In the genomic region with DNA sequence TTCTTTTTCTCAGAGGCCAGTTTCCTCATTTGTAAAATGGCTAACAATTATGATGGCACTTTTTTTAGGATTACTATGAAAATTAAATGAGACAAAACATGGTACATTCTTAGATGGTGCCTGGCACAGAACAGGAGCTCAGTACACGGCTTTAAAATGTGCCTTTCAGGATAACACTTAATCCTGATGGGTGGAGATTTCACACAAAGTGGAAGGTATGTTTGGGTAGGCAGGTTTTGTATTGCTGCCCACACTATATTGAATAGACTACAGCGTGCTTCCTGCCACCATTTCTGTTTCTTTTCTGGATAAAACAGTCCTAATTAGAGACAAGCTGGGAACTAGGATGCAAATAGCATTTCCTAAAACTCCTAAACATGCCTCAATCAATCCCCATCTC, we compare ENCODE assay signal across 17 cellular contexts.
"Had no signal": no experiment of that assay in that cellular context is flagged by ENCODE, and none has a peak within 500 bp of the region (broad histone marks: within the 10 kb centered on the region; RNA-seq: fewer than 3 reads in every experiment).

No MANE protein-coding gene starts in this region.

- H3K4me3 Mint-ChIP-seq: naive thymus-derived CD4-positive, alpha-beta T cell; nephron progenitor cell; stimulated activated naive B cell treated with anti-CD40 and anti-IgM and Interleukin-4, amounts not matched to agents 10 μg/mL and 1 μg/mL and 100 μg/mL, for 72 hours; stimulated activated naive CD8-positive, alpha-beta T cell treated with anti-CD3 and anti-CD28 coated beads, Interleukin-15, amount 100 ng/mL, for 72 hours had no signal

- H3K27ac ChIP-seq: heart left ventricle, neutrophil, thoracic aorta had no signal

- H3K36me3 ChIP-seq: heart left ventricle, neutrophil, thoracic aorta had no signal

- H3K9me3 Mint-ChIP-seq: naive thymus-derived CD4-positive, alpha-beta T cell; nephron progenitor cell; stimulated activated naive B cell treated with anti-CD40 and anti-IgM and Interleukin-4, amounts not matched to agents 10 μg/mL and 1 μg/mL and 100 μg/mL, for 72 hours; stimulated activated naive CD8-positive, alpha-beta T cell treated with anti-CD3 and anti-CD28 coated beads, Interleukin-15, amount 100 ng/mL, for 72 hours had no signal

- H3K36me3 Mint-ChIP-seq: stimulated activated naive B cell treated with anti-CD40 and anti-IgM and Interleukin-4, amounts not matched to agents 10 μg/mL and 1 μg/mL and 100 μg/mL, for 72 hours had no signal

- ATAC-seq: naive thymus-derived CD4-positive, alpha-beta T cell; stimulated activated naive B cell treated with anti-CD40 and anti-IgM and Interleukin-4, amounts not matched to agents 10 μg/mL and 1 μg/mL and 100 μg/mL, for 72 hours; stimulated activated naive CD8-positive, alpha-beta T cell treated with anti-CD3 and anti-CD28 coated beads, Interleukin-15, amount 100 ng/mL, for 72 hours had no signal

- DNase-seq: effector memory CD4-positive, alpha-beta T cell; foreskin melanocyte; hippocampal formation; kidney glomerular epithelial cell; naive thymus-derived CD4-positive, alpha-beta T cell; nephron progenitor cell; posterior cingulate gyrus; stimulated activated CD4-positive, alpha-beta T cell treated with anti-CD3 and anti-CD28 coated beads, Interleukin-2, amount 100 ng/mL, for 24 hours; stimulated activated CD4-positive, alpha-beta T cell treated with anti-CD3 and anti-CD28 coated beads, Interleukin-4, amount 100 ng/mL, for 4 hours; stimulated activated naive B cell treated with anti-CD40 and anti-IgM and Interleukin-4, amounts not matched to agents 10 μg/mL and 1 μg/mL and 100 μg/mL, for 72 hours; stimulated activated naive CD8-positive, alpha-beta T cell treated with anti-CD3 and anti-CD28 coated beads, Interleukin-15, amount 100 ng/mL, for 72 hours had no signal

- FAIRE-seq: endometrium, islet of Langerhans had no signal

- H3K4me1 Mint-ChIP-seq: nephron progenitor cell had no signal

- H3K27me3 ChIP-seq: heart left ventricle, neutrophil had no signal

- H3K27ac Mint-ChIP-seq: naive thymus-derived CD4-positive, alpha-beta T cell; nephron progenitor cell; stimulated activated naive CD8-positive, alpha-beta T cell treated with anti-CD3 and anti-CD28 coated beads, Interleukin-15, amount 100 ng/mL, for 72 hours had no signal

- H3K9me3 ChIP-seq: heart left ventricle, neutrophil, thoracic aorta had no signal

- H3K4me3 ChIP-seq: heart left ventricle, skin epidermis, thoracic aorta had no signal
